In the genomic region with DNA sequence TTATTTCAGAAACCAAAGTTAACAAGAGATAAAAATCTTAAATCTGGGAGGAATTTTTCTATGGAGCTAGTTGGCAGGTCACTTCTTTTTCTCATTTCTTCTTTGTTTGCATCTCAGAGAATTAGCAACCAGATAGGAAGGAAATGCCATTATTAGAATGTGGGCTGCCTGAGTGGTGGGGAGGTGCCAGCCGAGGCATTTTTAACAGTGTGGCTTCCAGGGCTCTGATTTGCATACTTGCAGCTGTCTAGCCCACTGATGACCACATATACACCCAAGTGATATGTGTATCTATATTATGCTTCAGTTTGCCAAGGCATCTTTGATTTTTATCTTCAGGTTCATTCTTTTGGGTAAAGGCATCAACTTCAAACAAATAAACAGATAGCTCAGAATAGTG, we compare ENCODE assay signal across 16 cellular contexts.
A peak's percentile ranks its signal among the peaks of the same experiment; 100 is the strongest.
DNase-seq lines count a peak whose midpoint lies in the region; ATAC-seq and TF ChIP-seq lines count a peak whose summit lies in the region.
"Had no signal": no experiment of that assay in that cellular context is flagged by ENCODE, and none has a peak within 500 bp of the region (broad histone marks: within the 10 kb centered on the region; RNA-seq: fewer than 3 reads in every experiment).

No MANE protein-coding gene starts in this region.

- DNase-seq in MM.1S: peak; percentile 80
- no peak for DNase-seq in naive B cell
- no peak for DNase-seq in AG20443 (ENCODE audit: low spot score)
- no peak for DNase-seq in PC-9
- no peak for DNase-seq in amygdala (lab: John Stamatoyannopoulos, UW)
- DNase-seq: activated CD8-positive, alpha-beta memory T cell treated with anti-CD3 and anti-CD28 coated beads, Interleukin-2, amount 50 U/mL, for 48 hours; DMS 273 treated with DMSO at 0.1 percent for 48 hours; left cardiac atrium; NCI-H774; posterior cingulate gyrus; spleen had no signal

- H3K9me3 Mint-ChIP-seq in naive B cell: no peaks in the 10 kb centered on the region

- ATAC-seq in GM18873 (IDR thresholded peaks at IDR 0.05; ENCODE audit: low FRiP score, unreplicated experiment) (peak; percentile 68), HG02623 (IDR thresholded peaks at IDR 0.05; ENCODE audit: unreplicated experiment) (peak; percentile 72), naive B cell (ENCODE audit: low read depth in 2 of 2) (peak; percentile 32 to 52), HG03520 (IDR thresholded peaks at IDR 0.05; ENCODE audit: unreplicated experiment) (no peak)
- ATAC-seq: activated naive CD4-positive, alpha-beta T cell treated with anti-CD3 and anti-CD28 coated beads, Interleukin-2, amount 50 U/mL, for 72 hours; left cardiac atrium had no signal

- peaks cover 0 to 15% (median 13%) of the 10 kb centered on the region in 3 donors for H3K27me3 Mint-ChIP-seq in naive B cell

- H3K4me3 Mint-ChIP-seq in naive B cell: peak overlapping the region in 3 of 8 donors; percentile 5 to 44 (median 22)

- no peak overlapping the region for H3K27ac Mint-ChIP-seq in naive B cell
- H3K27ac Mint-ChIP-seq: activated naive CD4-positive, alpha-beta T cell treated with anti-CD3 and anti-CD28 coated beads, Interleukin-2, amount 50 U/mL, for 72 hours had no signal

- H3K79me2 ChIP-seq in MM.1S (ENCODE audit: low read length): no peaks in the 10 kb centered on the region
- no peaks in the 10 kb centered on the region for H3K79me2 ChIP-seq in PC-9 (ENCODE audit: low read depth)

- H3K27me3 ChIP-seq in MM.1S (replicated peaks; ENCODE audit: insufficient read depth, low read length) (no peaks in the 10 kb centered on the region), PC-9 (ENCODE audit: insufficient read depth, low read depth) (no peaks in the 10 kb centered on the region; the same call in 1 of the 2 replicates)
- H3K27me3 ChIP-seq: breast epithelium, spleen had no signal

- H3K9me3 ChIP-seq in MM.1S (replicated peaks; ENCODE audit: insufficient read depth, low read length) (no peaks in the 10 kb centered on the region), PC-9 (ENCODE audit: insufficient read depth, low read depth) (no peaks in the 10 kb centered on the region)

- H4K20me1 ChIP-seq in MM.1S (ENCODE audit: insufficient read depth, low read length) (no peaks in the 10 kb centered on the region), PC-9 (ENCODE audit: insufficient read depth) (no peaks in the 10 kb centered on the region)

- peak overlapping the region; percentile 47; the same call in 1 of the 2 replicates for H2AFZ ChIP-seq in MM.1S (ENCODE audit: low read length)
- H2AFZ ChIP-seq in PC-9: no peak overlapping the region

- H3K36me3 Mint-ChIP-seq in naive B cell: no peaks in the 10 kb centered on the region

- H3K4me3 ChIP-seq in MM.1S (ENCODE audit: low read length) (peak overlapping the region; percentile 32), PC-9 (no peak overlapping the region)
- H3K4me3 ChIP-seq: breast epithelium, spleen had no signal

- H3K9ac ChIP-seq in MM.1S (ENCODE audit: low read length): peak overlapping the region; percentile 26; the same call in 1 of the 2 replicates

- peaks cover 6 to 15% (median 7%) of the 10 kb centered on the region in 3 donors for H3K4me1 Mint-ChIP-seq in naive B cell

- POLR2A ChIA-PET in PC-9 (lab: Charles Lee; ENCODE audit: unreplicated experiment): no interaction called here

- BruUV-seq in PC-9 (replicated peaks; lab: Mats Ljungman, UMichigan): no TSS peak

- H3K27ac ChIP-seq in MM.1S (ENCODE audit: low read length) (peak overlapping the region; percentile 79), PC-9 (no peak overlapping the region)
- H3K27ac ChIP-seq: breast epithelium, spleen had no signal

- TF ChIP-seq CTCF in MM.1S (IDR thresholded peaks at IDR 0.05; ENCODE audit: low read length) (no peak), PC-9 (conservative IDR thresholded peaks at IDR 0.05) (no peak)

- intact Hi-C loops in PC-9 (cut with micrococcal nuclease; ENCODE audit: unreplicated experiment): no loop called here

- CTCF ChIA-PET in PC-9 (lab: Charles Lee): no interaction called here

- H3K4me1 ChIP-seq in MM.1S (ENCODE audit: low read length): peaks cover 48% of the 10 kb centered on the region
- no peaks in the 10 kb centered on the region for H3K4me1 ChIP-seq in PC-9 (replicated peaks; ENCODE audit: insufficient read depth)
- H3K4me1 ChIP-seq: breast epithelium had no signal

- H3K36me3 ChIP-seq in MM.1S (replicated peaks; ENCODE audit: insufficient read depth, low read length) (no peaks in the 10 kb centered on the region), PC-9 (ENCODE audit: low read depth) (no peaks in the 10 kb centered on the region)
- H3K36me3 ChIP-seq: breast epithelium, spleen had no signal

- peaks cover 10% of the 10 kb centered on the region for H3F3A ChIP-seq in MM.1S (ENCODE audit: insufficient read depth, low read length)
- no peaks in the 10 kb centered on the region for H3F3A ChIP-seq in PC-9 (ENCODE audit: insufficient read depth, low read depth)

- peak overlapping the region; percentile 79 for H3K4me2 ChIP-seq in MM.1S (ENCODE audit: low read depth, low read length)
- no peak overlapping the region for H3K4me2 ChIP-seq in PC-9

- H3K9me2 ChIP-seq in MM.1S (replicated peaks; ENCODE audit: insufficient read depth, low read length): no peaks in the 10 kb centered on the region
- H3K9me2 ChIP-seq in PC-9 (ENCODE audit: insufficient read depth): no peaks in the 10 kb centered on the region
